ENCODE assay signal across 14 cellular contexts in genomic region chr2:217065695-217066405, GRCh38.
A peak's percentile ranks its signal among the peaks of the same experiment; 100 is the strongest.
DNase-seq lines count a peak whose midpoint lies in the region; ATAC-seq, FAIRE-seq and TF ChIP-seq lines count a peak whose summit lies in the region.
"Had no signal": no experiment of that assay in that cellular context is flagged by ENCODE, and none has a peak within 500 bp of the region (broad histone marks: within the 10 kb centered on the region; RNA-seq: fewer than 3 reads in every experiment).

No MANE protein-coding gene starts in this region.

- H3K4me3 ChIP-seq in A673 (ENCODE audit: low read depth, low read length, poor library complexity, severe bottlenecking) = no peak overlapping the region
- H3K4me3 ChIP-seq in astrocyte of the spinal cord (ENCODE audit: low read depth, low read length) = no peak overlapping the region
- no peak overlapping the region for H3K4me3 ChIP-seq in hepatocyte
- no peak overlapping the region for H3K4me3 ChIP-seq in endodermal cell (ENCODE audit: low read length)
- H3K4me3 ChIP-seq: BLaER1, spleen had no signal

- H3K4me2 ChIP-seq in hepatocyte = no peak overlapping the region
- H3K4me2 ChIP-seq: BLaER1, KMS-11 had no signal

- H3K9ac ChIP-seq in endodermal cell (ENCODE audit: extremely low read depth, low read length, poor library complexity, severe bottlenecking) = no peak overlapping the region
- H3K9ac ChIP-seq: BLaER1, KMS-11 had no signal

- H3K9me2 ChIP-seq in hepatocyte (replicated peaks; ENCODE audit: insufficient read depth) = no peaks in the 10 kb centered on the region

- POLR2A ChIA-PET in A673 (lab: Charles Lee; ENCODE audit: low non-redundant PET) = interaction anchor here (0.5 kb wide), 1 partner anchor 66 kb away, joined by 7 read pairs; no protein-coding TSS in a partner anchor

- TF ChIP-seq CTCF in A673 (conservative IDR thresholded peaks at IDR 0.05; ENCODE audit: low read depth, low read length) (no peak), astrocyte of the spinal cord (IDR thresholded peaks at IDR 0.05; ENCODE audit: low read depth, low read length) (no peak), hepatocyte (IDR thresholded peaks at IDR 0.05; ENCODE audit: poor library complexity) (no peak), endodermal cell (conservative IDR thresholded peaks at IDR 0.05) (no peak)

- H3K9me3 ChIP-seq in A673 (ENCODE audit: low read depth, low read length, poor library complexity, severe bottlenecking) (peaks cover 4% of the 10 kb centered on the region), hepatocyte (ENCODE audit: low read depth) (no peaks in the 10 kb centered on the region), endodermal cell (ENCODE audit: control insufficient read depth, low read length) (peaks cover 15% of the 10 kb centered on the region)

- H3K27ac ChIP-seq in A673 (ENCODE audit: low read depth, low read length, poor library complexity, severe bottlenecking) = no peak overlapping the region
- H3K27ac ChIP-seq in hepatocyte = peak overlapping the region; percentile 58
- no peak overlapping the region for H3K27ac ChIP-seq in endodermal cell (ENCODE audit: low read depth, low read length)
- H3K27ac ChIP-seq: BLaER1, KMS-11, spleen had no signal

- H2AFZ ChIP-seq in hepatocyte = no peak overlapping the region

- no peaks in the 10 kb centered on the region for H3K36me3 Mint-ChIP-seq in endodermal cell (ENCODE audit: low read depth)

- H3K4me1 ChIP-seq in A673 (ENCODE audit: insufficient read depth, low read length, poor library complexity, severe bottlenecking) (no peaks in the 10 kb centered on the region), hepatocyte (ENCODE audit: insufficient read depth) (peaks cover 8% of the 10 kb centered on the region), endodermal cell (ENCODE audit: control insufficient read depth, insufficient read depth, low read length) (no peaks in the 10 kb centered on the region)
- H3K4me1 ChIP-seq: BLaER1 had no signal

- peaks cover 7% of the 10 kb centered on the region for H3K9me3 Mint-ChIP-seq in endodermal cell

- H3K27me3 Mint-ChIP-seq in endodermal cell (ENCODE audit: insufficient read depth) = peaks cover 5% of the 10 kb centered on the region

- in situ Hi-C loops in astrocyte of the spinal cord (cut with HindIII; ENCODE audit: low sequenced_read_pairs) = no loop called here

- no TSS peak for BruUV-seq in A673 (replicated peaks; lab: Mats Ljungman, UMichigan)

- H3K4me3 Mint-ChIP-seq in endodermal cell = no peak overlapping the region

- DNase-seq in A673 (ENCODE audit: low spot score) (peak; percentile 18), HTR-8/SVneo (ENCODE audit: insufficient read length, low spot score) (peak; percentile 37), astrocyte of the spinal cord (ENCODE audit: low read depth, low spot score) (peak; percentile 91), hepatocyte (ENCODE audit: low spot score) (peak; percentile 46), GM19238 (ENCODE audit: insufficient read length, low spot score) (no peak), head of caudate nucleus (no peak), endodermal cell (no peak)
- DNase-seq: activated CD8-positive, alpha-beta memory T cell treated with anti-CD3 and anti-CD28 coated beads for 24 hours; NCI-H526; spleen; SW 1271 had no signal

- H3K4me1 Mint-ChIP-seq in endodermal cell = peaks cover 7% of the 10 kb centered on the region

- 70% methylated on average over 7 of the region's 7 CpGs for WGBS in hepatocyte (ENCODE audit: low lambda C conversion rate, missing lambda C conversion rate)
- 89 to 99% methylated on average over 2 to 6 of the region's 7 CpGs for WGBS in endodermal cell (ENCODE audit: insufficient coverage in 1 of 2, insufficient read length in 1 of 2), 2 experiments

- peak; percentile 38 for FAIRE-seq in HTR-8/SVneo (lab: Jason Lieb, UNC)

- H3K79me2 ChIP-seq in hepatocyte = no peaks in the 10 kb centered on the region

- H3K27me3 ChIP-seq in A673 (replicated peaks; ENCODE audit: insufficient read depth, low read depth, low read length, poor library complexity) (no peaks in the 10 kb centered on the region), hepatocyte (no peaks in the 10 kb centered on the region), endodermal cell (ENCODE audit: control insufficient read depth, insufficient read depth, low read length, poor library complexity, severe bottlenecking) (no peaks in the 10 kb centered on the region)
- H3K27me3 ChIP-seq: BLaER1 had no signal

- no peak for ATAC-seq in HG03108 (IDR thresholded peaks at IDR 0.05; ENCODE audit: unreplicated experiment)

- intact Hi-C loops in A673 (cut with micrococcal nuclease; ENCODE audit: unreplicated experiment) = no loop called here
- intact Hi-C loops in head of caudate nucleus (cut with DNase I) = no loop called here

- CTCF ChIA-PET in A673 (lab: Charles Lee) = no interaction called here

- H4K20me1 ChIP-seq in hepatocyte (ENCODE audit: insufficient read depth, poor library complexity, severe bottlenecking) = no peaks in the 10 kb centered on the region
- H4K20me1 ChIP-seq: BLaER1 had no signal

- no peak overlapping the region for H3K27ac Mint-ChIP-seq in endodermal cell

- H3K36me3 ChIP-seq in A673 (ENCODE audit: insufficient read depth, low read length, poor library complexity, severe bottlenecking) = no peaks in the 10 kb centered on the region
- no peaks in the 10 kb centered on the region for H3K36me3 ChIP-seq in hepatocyte (replicated peaks; ENCODE audit: insufficient read depth, low read depth)
- no peaks in the 10 kb centered on the region for H3K36me3 ChIP-seq in endodermal cell (ENCODE audit: control insufficient read depth, insufficient read depth, low read length)
- H3K36me3 ChIP-seq: BLaER1, spleen had no signal

Comparison
In these comparisons a context has a peak if more than half of its experiments do, and no peak if none do; other contexts are left out.
1. DNase-seq: peak in A673 (single experiment), HTR-8/SVneo (single experiment), astrocyte of the spinal cord (single experiment) and hepatocyte (single experiment); none in GM19238 (single experiment), head of caudate nucleus (0 of 42) and endodermal cell (single experiment).